In genomic region chr5:101643793-101644192, GRCh38 we compare ENCODE assay signal across 24 cellular contexts.
DNase-seq lines count a peak whose midpoint lies in the region; ATAC-seq, FAIRE-seq and TF ChIP-seq lines count a peak whose summit lies in the region.
"Had no signal": no experiment of that assay in that cellular context is flagged by ENCODE, and none has a peak within 500 bp of the region (broad histone marks: within the 10 kb centered on the region; RNA-seq: fewer than 3 reads in every experiment).

No MANE protein-coding gene starts in this region.

- no peak for FAIRE-seq in HepG2 (lab: Jason Lieb, UNC)
- no peak for FAIRE-seq in K562 (lab: Jason Lieb, UNC)
- FAIRE-seq: A204.1, GM12891, GM18507, H1 had no signal

- TF ChIP-seq RAD21 in HepG2 (CRISPR knock-in tag; IDR thresholded peaks at IDR 0.05): no peak
- TF ChIP-seq RAD21 in K562 (CRISPR knock-in tag; conservative IDR thresholded peaks at IDR 0.05 in 1 of 2, IDR thresholded peaks at IDR 0.05 in 1 of 2): no peak

- H2AFZ ChIP-seq in HepG2 (ENCODE audit: low read length): no peak overlapping the region
- H2AFZ ChIP-seq in K562 (ENCODE audit: low read depth, low read length): no peak overlapping the region
- peak overlapping the region; percentile 85 for H2AFZ ChIP-seq in neuronal stem cell (ENCODE audit: low read length)

- H4K91ac ChIP-seq in neuronal stem cell (ENCODE audit: low read depth, low read length, poor library complexity): no peak overlapping the region

- in situ Hi-C loops in HepG2 (cut with HindIII; ENCODE audit: extremely low pct_ligation_motif_present, low pct_unique_long_range_greater_than_20kb): no loop called here
- in situ Hi-C loops in K562 (cut with MboI): no loop called here

- H2BK5ac ChIP-seq in neuronal stem cell (ENCODE audit: low read length): no peak overlapping the region

- no peak overlapping the region for H3K4ac ChIP-seq in neuronal stem cell (ENCODE audit: low read length)

- no peak for TF ChIP-seq EP300 in HepG2 (IDR thresholded peaks at IDR 0.05; ENCODE audit: low read depth in 2 of 2, low read length in 2 of 2)
- no peak for TF ChIP-seq EP300 in HepG2 (CRISPR knock-in tag; IDR thresholded peaks at IDR 0.05; ENCODE audit: borderline replicate concordance)
- TF ChIP-seq EP300 in K562 (IDR thresholded peaks at IDR 0.05; ENCODE audit: low read length): no peak
- TF ChIP-seq EP300 in suprapubic skin (IDR thresholded peaks at IDR 0.05): no peak

- H3K27ac ChIP-seq in HepG2 (ENCODE audit: extremely low read length, insufficient read depth, low read length): no peak overlapping the region
- no peak overlapping the region for H3K27ac ChIP-seq in right lobe of liver
- H3K27ac ChIP-seq in K562 (ENCODE audit: extremely low read depth, low read depth, low read length): no peak overlapping the region
- no peak overlapping the region for H3K27ac ChIP-seq in neuronal stem cell (replicated peaks; ENCODE audit: low read length)
- no peak overlapping the region for H3K27ac ChIP-seq in suprapubic skin
- H3K27ac ChIP-seq: 22Rv1; BLaER1 treated with 17β-estradiol and CSF1 and Interleukin-3, amounts not matched to agents 10 nM and 100 nM had no signal

- H3K9ac ChIP-seq in HepG2 (ENCODE audit: insufficient read depth, low read depth, low read length) (no peak overlapping the region), K562 (ENCODE audit: insufficient read depth in 1 of 2, low read depth in 2 of 2, low read length in 2 of 2) (no peak overlapping the region), neuronal stem cell (ENCODE audit: low read depth, low read length, poor library complexity) (no peak overlapping the region)
- H3K9ac ChIP-seq: BLaER1 treated with 17β-estradiol and CSF1 and Interleukin-3, amounts not matched to agents 10 nM and 100 nM had no signal

- H3K36me3 ChIP-seq in HepG2 (replicated peaks in 1 of 2; ENCODE audit: control insufficient read depth in 1 of 2, insufficient read depth in 2 of 2, low read length in 2 of 2): no peaks in the 10 kb centered on the region
- no peaks in the 10 kb centered on the region for H3K36me3 ChIP-seq in right lobe of liver
- H3K36me3 ChIP-seq in K562 (ENCODE audit: control insufficient read depth, insufficient read depth, low read length): no peaks in the 10 kb centered on the region
- H3K36me3 ChIP-seq in neuronal stem cell (replicated peaks in 1 of 2; ENCODE audit: control insufficient read depth in 2 of 2, insufficient read depth in 2 of 2, low read length in 2 of 2): no peaks in the 10 kb centered on the region
- no peaks in the 10 kb centered on the region for H3K36me3 ChIP-seq in suprapubic skin
- H3K36me3 ChIP-seq: BE2C; BLaER1 treated with 17β-estradiol and CSF1 and Interleukin-3, amounts not matched to agents 10 nM and 100 nM had no signal

- intact Hi-C loops in HepG2 (cut with micrococcal nuclease; ENCODE audit: unreplicated experiment) (no loop called here), right lobe of liver (cut with DNase I) (no loop called here), K562 (cut with micrococcal nuclease) (no loop called here)

- no peak overlapping the region for H3K18ac ChIP-seq in neuronal stem cell (ENCODE audit: low read length)

- no peak overlapping the region for H2AK5ac ChIP-seq in neuronal stem cell (ENCODE audit: low read depth, low read length)

- H3K79me2 ChIP-seq in HepG2 (ENCODE audit: insufficient read depth, low read length) (no peaks in the 10 kb centered on the region), K562 (ENCODE audit: control insufficient read depth, insufficient read depth, low read length) (no peaks in the 10 kb centered on the region)

- H3K27me3 ChIP-seq in HepG2 (ENCODE audit: control insufficient read depth in 1 of 2, insufficient read depth in 2 of 2, low read length in 2 of 2) (no peaks in the 10 kb centered on the region), right lobe of liver (no peaks in the 10 kb centered on the region), K562 (ENCODE audit: control insufficient read depth in 2 of 2, insufficient read depth in 2 of 2, low read length in 2 of 2) (no peaks in the 10 kb centered on the region), neuronal stem cell (ENCODE audit: control insufficient read depth in 3 of 3, insufficient read depth in 3 of 3, low read depth in 1 of 3, low read length in 3 of 3) (no peaks in the 10 kb centered on the region), suprapubic skin (no peaks in the 10 kb centered on the region)
- H3K27me3 ChIP-seq: BE2C; BLaER1 treated with 17β-estradiol and CSF1 and Interleukin-3, amounts not matched to agents 10 nM and 100 nM had no signal

- no peak overlapping the region for H2BK15ac ChIP-seq in neuronal stem cell (ENCODE audit: low read length)

- H3K23ac ChIP-seq in neuronal stem cell (ENCODE audit: low read depth, low read length, poor library complexity): no peak overlapping the region

- TF ChIP-seq POLR2A in HepG2 (IDR thresholded peaks at IDR 0.05; ENCODE audit: insufficient read depth in 1 of 2, low read depth in 2 of 2, low read length in 2 of 2): no peak
- TF ChIP-seq POLR2A in right lobe of liver (IDR thresholded peaks at IDR 0.05): no peak
- TF ChIP-seq POLR2A in K562 (conservative IDR thresholded peaks at IDR 0.05): no peak
- TF ChIP-seq POLR2A in suprapubic skin (IDR thresholded peaks at IDR 0.05): no peak

- 1% methylated on average over 2 of the region's 2 CpGs for WGBS in HepG2 (ENCODE audit: low lambda C conversion rate)
- 52% methylated on average over 2 of the region's 2 CpGs for WGBS in right lobe of liver (ENCODE audit: insufficient coverage, low coverage, low lambda C conversion rate, missing lambda C conversion rate)
- 3% methylated on average over 2 of the region's 2 CpGs for whole genome bisulfite sequencing in K562 (ENCODE audit: insufficient coverage, low coverage, missing lambda C conversion rate)
- no CpG with 5 or more reads among the region's 2 CpGs for WGBS in neuronal stem cell (ENCODE audit: extremely low coverage in 2 of 2, insufficient read length in 2 of 2, insufficient replicate concordance in 1 of 2), 2 donors
- WGBS in suprapubic skin: 85% methylated on average over 2 of the region's 2 CpGs

- H2BK12ac ChIP-seq in neuronal stem cell (ENCODE audit: low read length): no peak overlapping the region

- H3K4me3 ChIP-seq in HepG2 (replicated peaks in 1 of 3; ENCODE audit: insufficient read depth in 1 of 3, low read depth in 2 of 3, low read length in 3 of 3): no peak overlapping the region
- H3K4me3 ChIP-seq in right lobe of liver: no peak overlapping the region
- H3K4me3 ChIP-seq in K562: no peak overlapping the region
- H3K4me3 ChIP-seq in neuronal stem cell (ENCODE audit: low read length in 2 of 2): no peak overlapping the region
- H3K4me3 ChIP-seq in suprapubic skin: no peak overlapping the region
- H3K4me3 ChIP-seq: BLaER1 treated with 17β-estradiol and CSF1 and Interleukin-3, amounts not matched to agents 10 nM and 100 nM had no signal

- ATAC-seq in HepG2: no peak
- no peak for ATAC-seq in right lobe of liver
- no peak for ATAC-seq in K562
- no peak for ATAC-seq in HG02970 (IDR thresholded peaks at IDR 0.05; ENCODE audit: low FRiP score, unreplicated experiment)

- BruUV-seq in HepG2 (replicated peaks; lab: Mats Ljungman, UMichigan): no TSS peak
- no TSS peak for BruUV-seq in K562 (replicated peaks; lab: Mats Ljungman, UMichigan)

- TF ChIP-seq CTCF in HepG2 (CRISPR knock-in tag; IDR thresholded peaks at IDR 0.05) (no peak), right lobe of liver (IDR thresholded peaks at IDR 0.05) (no peak), K562 (IDR thresholded peaks at IDR 0.05 in 2 of 3, conservative IDR thresholded peaks at IDR 0.05 in 1 of 3; ENCODE audit: insufficient read depth in 2 of 3, low read depth in 1 of 3, low read length in 3 of 3) (no peak), suprapubic skin (IDR thresholded peaks at IDR 0.05) (no peak)

- H4K8ac ChIP-seq in neuronal stem cell (ENCODE audit: low read depth, low read length): no peak overlapping the region

- no peak overlapping the region for H3K14ac ChIP-seq in neuronal stem cell (ENCODE audit: low read length)

- no peaks in the 10 kb centered on the region for H3K9me3 ChIP-seq in HepG2 (ENCODE audit: low read length)
- no peaks in the 10 kb centered on the region for H3K9me3 ChIP-seq in right lobe of liver
- no peaks in the 10 kb centered on the region for H3K9me3 ChIP-seq in K562 (replicated peaks; ENCODE audit: control insufficient read depth, insufficient read depth, low read depth, low read length)
- H3K9me3 ChIP-seq in neuronal stem cell (replicated peaks in 1 of 2; ENCODE audit: control insufficient read depth in 2 of 2, insufficient read depth in 1 of 2, low read depth in 1 of 2, low read length in 2 of 2): no peaks in the 10 kb centered on the region
- H3K9me3 ChIP-seq in suprapubic skin: no peaks in the 10 kb centered on the region
- H3K9me3 ChIP-seq: BE2C; BLaER1 treated with 17β-estradiol and CSF1 and Interleukin-3, amounts not matched to agents 10 nM and 100 nM had no signal

- H3K79me1 ChIP-seq in neuronal stem cell (ENCODE audit: low read depth, low read length): no peaks in the 10 kb centered on the region

- no peak overlapping the region for H2BK120ac ChIP-seq in neuronal stem cell (ENCODE audit: low read depth, low read length)

- H4K20me1 ChIP-seq in HepG2 (ENCODE audit: insufficient read depth, low read length): no peaks in the 10 kb centered on the region
- H4K20me1 ChIP-seq in K562 (replicated peaks; ENCODE audit: control insufficient read depth, insufficient read depth, low read length): no peaks in the 10 kb centered on the region
- H4K20me1 ChIP-seq: BLaER1 treated with 17β-estradiol and CSF1 and Interleukin-3, amounts not matched to agents 10 nM and 100 nM had no signal

- H3K4me2 ChIP-seq in HepG2 (ENCODE audit: low read depth, low read length): no peak overlapping the region
- no peak overlapping the region for H3K4me2 ChIP-seq in K562 (ENCODE audit: insufficient read depth, low read length)
- no peak overlapping the region for H3K4me2 ChIP-seq in neuronal stem cell (ENCODE audit: insufficient read depth, low read length, poor library complexity, severe bottlenecking)
- H3K4me2 ChIP-seq: BLaER1 treated with 17β-estradiol and CSF1 and Interleukin-3, amounts not matched to agents 10 nM and 100 nM had no signal

- H3K9me1 ChIP-seq in K562 (ENCODE audit: control insufficient read depth, insufficient read depth, low read length): no peaks in the 10 kb centered on the region

- CTCF ChIA-PET in HepG2 (lab: Yijun Ruan, JAX; ENCODE audit: low intra/inter-chr PET ratio, low total read pairs): no interaction called here
- CTCF ChIA-PET in K562 (lab: Yijun Ruan, JAX; ENCODE audit: low intra/inter-chr PET ratio): no interaction called here

- no peak for DNase-seq in HepG2 (ENCODE audit: low spot score)
- no peak for DNase-seq in right lobe of liver
- DNase-seq in K562 (ENCODE audit: extremely low read depth in 1 of 4, low spot score in 3 of 4): no peak
- no peak for DNase-seq in neuronal stem cell (ENCODE audit: low spot score)
- DNase-seq in GM03348 (ENCODE audit: low spot score): no peak
- DNase-seq in suprapubic skin (ENCODE audit: low spot score in 2 of 2): no peak
- DNase-seq: ACHN; AML-193; BE2C; CD4-positive, alpha-beta T cell; CD8-positive, alpha-beta memory T cell; DMS 273 treated with DMSO at 0.1 percent for 48 hours; DMS79; EL; GDM1; H7; HCEC 1CT had no signal

- POLR2A ChIA-PET in HepG2 (lab: Yijun Ruan, JAX) (no interaction called here), K562 (lab: Yijun Ruan, JAX) (no interaction called here)

- no peaks in the 10 kb centered on the region for H3K4me1 ChIP-seq in HepG2 (ENCODE audit: insufficient read depth, low read length)
- no peaks in the 10 kb centered on the region for H3K4me1 ChIP-seq in right lobe of liver
- H3K4me1 ChIP-seq in K562 (replicated peaks in 1 of 2; ENCODE audit: control insufficient read depth in 2 of 2, insufficient read depth in 2 of 2, low read length in 2 of 2): no peaks in the 10 kb centered on the region
- H3K4me1 ChIP-seq in neuronal stem cell (ENCODE audit: control insufficient read depth in 2 of 2, insufficient read depth in 1 of 2, low read depth in 1 of 2, low read length in 2 of 2): peaks cover 0 to 10% of the 10 kb centered on the region in 2 donors
- no peaks in the 10 kb centered on the region for H3K4me1 ChIP-seq in suprapubic skin
- H3K4me1 ChIP-seq: BLaER1 treated with 17β-estradiol and CSF1 and Interleukin-3, amounts not matched to agents 10 nM and 100 nM had no signal

Comparison
In these comparisons a context has a peak if more than half of its experiments do, and no peak if none do; other contexts are left out.
1. Of the 241 proteins assayed by ChIP-seq in both HepG2 and K562: peak only in HepG2: MAFF; only in K562: none; in both: none; in neither: 236; mixed calls (peak in some experiments, not most) for 4.